In the genomic region with DNA sequence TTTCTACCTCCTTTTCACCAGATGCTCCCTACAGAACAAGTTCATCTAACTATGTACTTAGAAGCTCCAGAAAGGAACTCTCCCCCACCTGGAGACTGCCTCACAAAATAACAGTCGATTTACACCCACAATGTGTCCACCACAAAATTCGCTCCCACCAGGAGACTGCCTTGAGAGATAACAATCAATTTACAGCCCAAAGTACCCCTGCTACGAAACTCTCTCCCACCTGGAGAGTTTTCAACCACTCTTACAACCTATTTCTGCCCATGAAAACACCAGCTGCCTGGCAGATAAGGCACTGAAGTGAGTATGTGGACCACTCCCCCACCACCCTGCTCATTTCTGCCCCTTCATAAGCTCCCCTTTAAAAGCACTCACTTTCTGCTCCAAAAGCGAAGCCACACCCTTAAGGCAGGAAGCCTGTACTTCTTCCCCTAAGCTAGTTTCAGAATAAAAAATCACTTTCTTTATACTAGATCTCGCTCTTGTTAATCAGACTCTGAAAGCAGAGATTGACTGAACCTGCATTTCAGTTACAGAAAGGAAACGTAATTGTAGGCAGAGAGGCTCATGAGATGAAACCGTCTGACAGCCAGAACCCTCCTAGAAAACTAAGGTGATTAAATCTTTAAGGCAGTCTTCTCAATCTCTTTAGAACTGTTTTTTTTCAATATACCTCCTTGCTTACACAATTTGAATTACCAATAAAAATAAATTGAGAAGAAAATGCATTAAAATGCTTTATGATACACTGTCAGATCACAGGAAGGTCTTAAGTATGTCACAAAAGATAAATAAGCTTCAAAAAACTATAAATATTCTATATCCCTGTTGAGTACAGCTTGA, we compare ENCODE assay signal across 10 cellular contexts.
DNase-seq lines count a peak whose midpoint lies in the region; ATAC-seq, FAIRE-seq and TF ChIP-seq lines count a peak whose summit lies in the region.
"Had no signal": no experiment of that assay in that cellular context is flagged by ENCODE, and none has a peak within 500 bp of the region (broad histone marks: within the 10 kb centered on the region; RNA-seq: fewer than 3 reads in every experiment).

No MANE protein-coding gene starts in this region.

- FAIRE-seq in GM12878 (lab: Jason Lieb, UNC) (no peak), frontal cortex (lab: Jason Lieb, UNC) (no peak)

- intact Hi-C loops in GM12878 (cut with micrococcal nuclease; ENCODE audit: unreplicated experiment): no loop called here

- H3K4me2 ChIP-seq in GM12878 (ENCODE audit: control insufficient read depth, insufficient read depth): peak overlapping the region; percentile 73; the same call in 1 of the 2 replicates

- no TSS peak for BruUV-seq in GM12878 (replicated peaks; lab: Mats Ljungman, UMichigan)

- ATAC-seq in GM19043 (IDR thresholded peaks at IDR 0.05; ENCODE audit: low read depth, unreplicated experiment): peak; percentile 57
- ATAC-seq in HG03095 (IDR thresholded peaks at IDR 0.05; ENCODE audit: unreplicated experiment): peak; percentile 59
- peak; percentile 89 for ATAC-seq in GM12878

- RAD21 ChIA-PET in GM12878 (lab: Charles Lee; ENCODE audit: unreplicated experiment): interaction anchor here (0.7 to 2.1 kb wide), 6 partner anchors 8 to 576 kb away, joined by 3 to 11 read pairs (median 6); no protein-coding TSS in a partner anchor

- CTCF ChIA-PET in GM12878 (lab: Yijun Ruan, JAX): interaction anchor here (0.7 to 2.3 kb wide), 10 partner anchors 9 to 144 kb away, joined by 3 to 12 read pairs (median 3); no protein-coding TSS in a partner anchor

- no peak for TF ChIP-seq CTCF in GM12864 (IDR thresholded peaks at IDR 0.05; ENCODE audit: low read depth, low read length, missing control alignments)
- no peak for TF ChIP-seq CTCF in GM12878 (IDR thresholded peaks at IDR 0.05 in 2 of 3, conservative IDR thresholded peaks at IDR 0.05 in 1 of 3; ENCODE audit: control insufficient read depth in 2 of 3, extremely low read depth in 1 of 3, insufficient read depth in 1 of 3, low read depth in 3 of 3, low read length in 3 of 3)

- in situ Hi-C loops in GM12878 (cut with MboI): no loop called here

- no peak for TF ChIP-seq EP300 in GM12878 (IDR thresholded peaks at IDR 0.05; ENCODE audit: borderline replicate concordance in 1 of 2, control insufficient read depth in 1 of 2, low read depth in 2 of 2, low read length in 2 of 2)

- peaks cover 9% of the 10 kb centered on the region for H3K4me1 ChIP-seq in GM12878 (ENCODE audit: control insufficient read depth, insufficient read depth, low read length)

- H4K20me1 ChIP-seq in GM12878 (ENCODE audit: control insufficient read depth, insufficient read depth): no peaks in the 10 kb centered on the region

- POLR2A ChIA-PET in GM12878 (lab: Charles Lee): interaction anchor here (1.0 kb wide), 1 partner anchor 61 kb away, joined by 3 read pairs; no protein-coding TSS in a partner anchor

- no peak for TF ChIP-seq RAD21 in GM12878 (IDR thresholded peaks at IDR 0.05; ENCODE audit: insufficient read depth, low read depth, low read length)

- H3K4me3 ChIP-seq in GM12864 (ENCODE audit: low read depth, low read length): no peak overlapping the region
- peak overlapping the region; percentile 30; the same call in 1 of the 2 replicates for H3K4me3 ChIP-seq in GM12878

- no peaks in the 10 kb centered on the region for H3K27me3 ChIP-seq in GM12878 (replicated peaks in 1 of 2; ENCODE audit: control insufficient read depth in 2 of 2, insufficient read depth in 2 of 2, low read length in 1 of 2)

- H3K9ac ChIP-seq in GM12878 (ENCODE audit: control insufficient read depth, insufficient read depth, low read length): no peak overlapping the region

- H3K36me3 ChIP-seq in GM12878 (ENCODE audit: control insufficient read depth in 2 of 2, insufficient read depth in 2 of 2, low read length in 1 of 2): no peaks in the 10 kb centered on the region

- H3K27ac ChIP-seq in GM12878 (ENCODE audit: control insufficient read depth, insufficient read depth): no peak overlapping the region

- TF ChIP-seq POLR2A in GM12878 (IDR thresholded peaks at IDR 0.05; ENCODE audit: low read depth, low read length): no peak

- SMC1A ChIA-PET in GM12878 (lab: Charles Lee; ENCODE audit: uncharacterized antibody, unreplicated experiment): interaction anchor here (1.0 to 2.7 kb wide), 11 partner anchors 9 to 576 kb away, joined by 3 to 25 read pairs (median 4); no protein-coding TSS in a partner anchor

- H3K79me2 ChIP-seq in GM12878 (ENCODE audit: control insufficient read depth, insufficient read depth, low read length): no peaks in the 10 kb centered on the region

- H3K9me3 ChIP-seq in GM12878 (replicated peaks; ENCODE audit: control insufficient read depth, insufficient read depth, low read length): no peaks in the 10 kb centered on the region

- WGBS in GM12878 (ENCODE audit: insufficient coverage, insufficient replicate concordance, low lambda C conversion rate, missing lambda C conversion rate): 6% methylated on average over 7 of the region's 7 CpGs

- DNase-seq in GM12864 (ENCODE audit: low read depth) (peak; percentile 16), GM12878 (ENCODE audit: low read depth, low spot score) (peak; percentile 8), Ammon's horn (ENCODE audit: low spot score) (no peak), NCI-H526 treated with DMSO at 0.1 percent for 48 hours (lab: John Stamatoyannopoulos, UW) (no peak), frontal cortex (ENCODE audit: low spot score in 2 of 2) (no peak), DMS 273 (lab: John Stamatoyannopoulos, UW; ENCODE audit: unreplicated experiment) (no peak)
- DNase-seq: COR-L47, NCI-H146 had no signal

- peak overlapping the region; percentile 13 for H2AFZ ChIP-seq in GM12878 (ENCODE audit: control insufficient read depth, low read depth, low read length)

TF ChIP-seq in GM12878, 131 proteins besides CTCF, POLR2A, EP300 and RAD21:
- no peak for TF ChIP-seq PAX5 (IDR thresholded peaks at IDR 0.05; ENCODE audit: borderline replicate concordance, low read depth, low read length)
- no peak for TF ChIP-seq PAX8 (IDR thresholded peaks at IDR 0.05)
- no peak for TF ChIP-seq SREBF1 (IDR thresholded peaks at IDR 0.05; ENCODE audit: low read length)
- TF ChIP-seq, protein P1, sequence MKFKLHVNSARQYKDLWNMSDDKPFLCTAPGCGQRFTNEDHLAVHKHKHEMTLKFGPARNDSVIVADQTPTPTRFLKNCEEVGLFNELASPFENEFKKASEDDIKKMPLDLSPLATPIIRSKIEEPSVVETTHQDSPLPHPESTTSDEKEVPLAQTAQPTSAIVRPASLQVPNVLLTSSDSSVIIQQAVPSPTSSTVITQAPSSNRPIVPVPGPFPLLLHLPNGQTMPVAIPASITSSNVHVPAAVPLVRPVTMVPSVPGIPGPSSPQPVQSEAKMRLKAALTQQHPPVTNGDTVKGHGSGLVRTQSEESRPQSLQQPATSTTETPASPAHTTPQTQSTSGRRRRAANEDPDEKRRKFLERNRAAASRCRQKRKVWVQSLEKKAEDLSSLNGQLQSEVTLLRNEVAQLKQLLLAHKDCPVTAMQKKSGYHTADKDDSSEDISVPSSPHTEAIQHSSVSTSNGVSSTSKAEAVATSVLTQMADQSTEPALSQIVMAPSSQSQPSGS (IDR thresholded peaks at IDR 0.05; ENCODE audit: low read length): no peak
- no peak for TF ChIP-seq PBX3 (IDR thresholded peaks at IDR 0.05; ENCODE audit: insufficient replicate concordance, low read depth, low read length)
- no peak for TF ChIP-seq RFX5 (IDR thresholded peaks at IDR 0.05; ENCODE audit: low read depth, low read length)
- no peak for TF ChIP-seq CBX3 (IDR thresholded peaks at IDR 0.05; ENCODE audit: borderline replicate concordance, low read depth)
- TF ChIP-seq FOXM1 (IDR thresholded peaks at IDR 0.05; ENCODE audit: low read depth, low read length): no peak
- no peak for TF ChIP-seq NR2C1 (IDR thresholded peaks at IDR 0.05)
- no peak for TF ChIP-seq POLR2AphosphoS2 (IDR thresholded peaks at IDR 0.05; ENCODE audit: low read depth, low read length)

Comparison
In these comparisons a context has a peak if more than half of its experiments do, and no peak if none do; other contexts are left out.
1. DNase-seq: peak in GM12864 (single experiment) and GM12878 (single experiment); none in Ammon's horn (single experiment), NCI-H526 treated with DMSO at 0.1 percent for 48 hours (single experiment), frontal cortex (0 of 2) and DMS 273 (single experiment).
2. Peak in every context shown above with its lines, with median percentiles within 50 percentile points of each other: ATAC-seq.